ENCODE assay signal across 1 cellular context in genomic region chr16:4323845-4324478, GRCh38.
TF ChIP-seq lines count a peak whose summit lies in the region.

No MANE protein-coding gene starts in this region.

TF ChIP-seq in WTC11, 78 proteins besides CTCF, POLR2A, EP300 and RAD21 (continued from another document):
- TF ChIP-seq IRF2 (CRISPR knock-in tag; IDR thresholded peaks at IDR 0.05; ENCODE audit: borderline replicate concordance, low read depth), result no peak
- TF ChIP-seq, protein P1, sequence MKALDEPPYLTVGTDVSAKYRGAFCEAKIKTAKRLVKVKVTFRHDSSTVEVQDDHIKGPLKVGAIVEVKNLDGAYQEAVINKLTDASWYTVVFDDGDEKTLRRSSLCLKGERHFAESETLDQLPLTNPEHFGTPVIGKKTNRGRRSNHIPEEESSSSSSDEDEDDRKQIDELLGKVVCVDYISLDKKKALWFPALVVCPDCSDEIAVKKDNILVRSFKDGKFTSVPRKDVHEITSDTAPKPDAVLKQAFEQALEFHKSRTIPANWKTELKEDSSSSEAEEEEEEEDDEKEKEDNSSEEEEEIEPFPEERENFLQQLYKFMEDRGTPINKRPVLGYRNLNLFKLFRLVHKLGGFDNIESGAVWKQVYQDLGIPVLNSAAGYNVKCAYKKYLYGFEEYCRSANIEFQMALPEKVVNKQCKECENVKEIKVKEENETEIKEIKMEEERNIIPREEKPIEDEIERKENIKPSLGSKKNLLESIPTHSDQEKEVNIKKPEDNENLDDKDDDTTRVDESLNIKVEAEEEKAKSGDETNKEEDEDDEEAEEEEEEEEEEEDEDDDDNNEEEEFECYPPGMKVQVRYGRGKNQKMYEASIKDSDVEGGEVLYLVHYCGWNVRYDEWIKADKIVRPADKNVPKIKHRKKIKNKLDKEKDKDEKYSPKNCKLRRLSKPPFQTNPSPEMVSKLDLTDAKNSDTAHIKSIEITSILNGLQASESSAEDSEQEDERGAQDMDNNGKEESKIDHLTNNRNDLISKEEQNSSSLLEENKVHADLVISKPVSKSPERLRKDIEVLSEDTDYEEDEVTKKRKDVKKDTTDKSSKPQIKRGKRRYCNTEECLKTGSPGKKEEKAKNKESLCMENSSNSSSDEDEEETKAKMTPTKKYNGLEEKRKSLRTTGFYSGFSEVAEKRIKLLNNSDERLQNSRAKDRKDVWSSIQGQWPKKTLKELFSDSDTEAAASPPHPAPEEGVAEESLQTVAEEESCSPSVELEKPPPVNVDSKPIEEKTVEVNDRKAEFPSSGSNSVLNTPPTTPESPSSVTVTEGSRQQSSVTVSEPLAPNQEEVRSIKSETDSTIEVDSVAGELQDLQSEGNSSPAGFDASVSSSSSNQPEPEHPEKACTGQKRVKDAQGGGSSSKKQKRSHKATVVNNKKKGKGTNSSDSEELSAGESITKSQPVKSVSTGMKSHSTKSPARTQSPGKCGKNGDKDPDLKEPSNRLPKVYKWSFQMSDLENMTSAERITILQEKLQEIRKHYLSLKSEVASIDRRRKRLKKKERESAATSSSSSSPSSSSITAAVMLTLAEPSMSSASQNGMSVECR (CRISPR knock-in tag; IDR thresholded peaks at IDR 0.05; ENCODE audit: borderline replicate concordance), result no peak
